1 cellular context compared by ENCODE assay signal in the genomic region with DNA sequence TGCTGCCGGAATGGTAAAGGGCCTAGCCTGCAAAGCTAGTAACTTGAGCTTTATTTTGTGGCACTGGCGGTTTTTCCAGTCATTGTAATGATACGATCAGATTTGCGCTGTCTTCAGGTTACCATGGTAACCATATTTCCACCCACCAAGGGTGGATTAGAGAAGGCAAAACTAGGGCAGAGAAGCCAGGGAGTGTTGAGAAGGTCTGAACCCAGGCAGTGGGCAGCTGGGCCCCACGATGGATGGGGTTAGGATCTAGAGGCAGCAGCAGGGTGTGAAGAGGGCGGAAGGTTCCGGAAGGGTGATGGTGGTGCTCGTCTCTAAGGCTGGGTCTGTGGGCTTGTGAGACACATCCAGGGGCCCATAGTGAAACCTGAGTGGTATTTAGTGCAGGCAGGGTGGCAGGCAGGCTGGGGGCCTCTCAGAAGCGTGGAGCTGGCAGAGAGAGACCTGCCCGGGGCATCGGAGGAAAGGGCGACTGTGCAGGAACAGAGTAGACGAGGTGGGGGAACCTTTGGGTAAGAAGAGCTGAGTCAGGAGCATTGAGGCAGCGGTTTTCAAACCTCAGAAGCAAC.
TF ChIP-seq lines count a peak whose summit lies in the region.

No MANE protein-coding gene starts in this region.

TF ChIP-seq in GM12878, 131 proteins besides CTCF, POLR2A, EP300 and RAD21:
- TF ChIP-seq, protein P1, sequence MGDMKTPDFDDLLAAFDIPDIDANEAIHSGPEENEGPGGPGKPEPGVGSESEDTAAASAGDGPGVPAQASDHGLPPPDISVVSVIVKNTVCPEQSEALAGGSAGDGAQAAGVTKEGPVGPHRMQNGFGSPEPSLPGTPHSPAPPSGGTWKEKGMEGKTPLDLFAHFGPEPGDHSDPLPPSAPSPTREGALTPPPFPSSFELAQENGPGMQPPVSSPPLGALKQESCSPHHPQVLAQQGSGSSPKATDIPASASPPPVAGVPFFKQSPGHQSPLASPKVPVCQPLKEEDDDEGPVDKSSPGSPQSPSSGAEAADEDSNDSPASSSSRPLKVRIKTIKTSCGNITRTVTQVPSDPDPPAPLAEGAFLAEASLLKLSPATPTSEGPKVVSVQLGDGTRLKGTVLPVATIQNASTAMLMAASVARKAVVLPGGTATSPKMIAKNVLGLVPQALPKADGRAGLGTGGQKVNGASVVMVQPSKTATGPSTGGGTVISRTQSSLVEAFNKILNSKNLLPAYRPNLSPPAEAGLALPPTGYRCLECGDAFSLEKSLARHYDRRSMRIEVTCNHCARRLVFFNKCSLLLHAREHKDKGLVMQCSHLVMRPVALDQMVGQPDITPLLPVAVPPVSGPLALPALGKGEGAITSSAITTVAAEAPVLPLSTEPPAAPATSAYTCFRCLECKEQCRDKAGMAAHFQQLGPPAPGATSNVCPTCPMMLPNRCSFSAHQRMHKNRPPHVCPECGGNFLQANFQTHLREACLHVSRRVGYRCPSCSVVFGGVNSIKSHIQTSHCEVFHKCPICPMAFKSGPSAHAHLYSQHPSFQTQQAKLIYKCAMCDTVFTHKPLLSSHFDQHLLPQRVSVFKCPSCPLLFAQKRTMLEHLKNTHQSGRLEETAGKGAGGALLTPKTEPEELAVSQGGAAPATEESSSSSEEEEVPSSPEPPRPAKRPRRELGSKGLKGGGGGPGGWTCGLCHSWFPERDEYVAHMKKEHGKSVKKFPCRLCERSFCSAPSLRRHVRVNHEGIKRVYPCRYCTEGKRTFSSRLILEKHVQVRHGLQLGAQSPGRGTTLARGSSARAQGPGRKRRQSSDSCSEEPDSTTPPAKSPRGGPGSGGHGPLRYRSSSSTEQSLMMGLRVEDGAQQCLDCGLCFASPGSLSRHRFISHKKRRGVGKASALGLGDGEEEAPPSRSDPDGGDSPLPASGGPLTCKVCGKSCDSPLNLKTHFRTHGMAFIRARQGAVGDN (IDR thresholded peaks at IDR 0.05): no peak
- TF ChIP-seq BMI1 (IDR thresholded peaks at IDR 0.05; ENCODE audit: borderline replicate concordance) (peak; percentile 69; the same call in 1 of the 2 replicates), WRNIP1 (IDR thresholded peaks at IDR 0.05; ENCODE audit: borderline replicate concordance, low read depth, low read length) (no peak)
